ENCODE assay signal across 13 cellular contexts in genomic region chr12:56186957-56187356, GRCh38. TPM values are rescaled to one million over a fixed set of nuclear protein-coding genes. Genes with fewer than 3 reads are reported as not detected.
DNase-seq lines count a peak whose midpoint lies in the region; ATAC-seq, FAIRE-seq and TF ChIP-seq lines count a peak whose summit lies in the region.
"Had no signal": no experiment of that assay in that cellular context is flagged by ENCODE, and none has a peak within 500 bp of the region (broad histone marks: within the 10 kb centered on the region; RNA-seq: fewer than 3 reads in every experiment).

No MANE protein-coding gene starts in this region.

- in situ Hi-C loops in HepG2 (cut with HindIII; ENCODE audit: extremely low pct_ligation_motif_present, low pct_unique_long_range_greater_than_20kb) (loop anchor here (5.0 kb wide), 1 partner anchor 60 kb away; the partner anchor contains the start of gene ESYT1), Panc1 (cut with HindIII; ENCODE audit: low pct_unique_long_range_greater_than_20kb, low sequenced_read_pairs) (no loop called here)

- TF ChIP-seq EP300 in HepG2 (IDR thresholded peaks at IDR 0.05; ENCODE audit: low read depth in 2 of 2, low read length in 2 of 2), result no peak
- no peak for TF ChIP-seq EP300 in HepG2 (CRISPR knock-in tag; IDR thresholded peaks at IDR 0.05; ENCODE audit: borderline replicate concordance)

- FAIRE-seq in HepG2 (lab: Jason Lieb, UNC) (no peak), HTR-8/SVneo (lab: Jason Lieb, UNC) (no peak)
- FAIRE-seq: H1 had no signal

- POLR2A ChIA-PET in HepG2 (lab: Yijun Ruan, JAX), result interaction anchor here (3.3 kb wide), 1 partner anchor 25 kb away, joined by 20 read pairs; no protein-coding TSS in a partner anchor
- POLR2A ChIA-PET in Panc1 (lab: Charles Lee), result interaction anchor here (0.7 kb wide), 1 partner anchor 124 kb away, joined by 13 read pairs; no protein-coding TSS in a partner anchor

- H4K20me1 ChIP-seq in HepG2 (ENCODE audit: insufficient read depth, low read length), result no peaks in the 10 kb centered on the region

- ATAC-seq in HepG2, result no peak
- no peak for ATAC-seq in right lobe of liver
- ATAC-seq in Panc1, result no peak
- no peak for ATAC-seq in foreskin keratinocyte
- no peak for ATAC-seq in HG02642 (IDR thresholded peaks at IDR 0.05; ENCODE audit: poor library complexity, unreplicated experiment)

- TF ChIP-seq CTCF in HepG2 (CRISPR knock-in tag; IDR thresholded peaks at IDR 0.05), result no peak
- TF ChIP-seq CTCF in right lobe of liver (IDR thresholded peaks at IDR 0.05), result no peak
- TF ChIP-seq CTCF in Panc1 (IDR thresholded peaks at IDR 0.05), result no peak
- TF ChIP-seq CTCF in foreskin keratinocyte (conservative IDR thresholded peaks at IDR 0.05), result no peak

- H3K9me3 ChIP-seq in HepG2 (ENCODE audit: low read length), result no peaks in the 10 kb centered on the region
- no peaks in the 10 kb centered on the region for H3K9me3 ChIP-seq in right lobe of liver
- no peaks in the 10 kb centered on the region for H3K9me3 ChIP-seq in Panc1 (ENCODE audit: control insufficient read depth, insufficient read depth, low read depth, low read length)
- no peaks in the 10 kb centered on the region for H3K9me3 ChIP-seq in iPS-20b (ENCODE audit: insufficient read depth, low read depth, low read length)

- H3K79me2 ChIP-seq in HepG2 (ENCODE audit: insufficient read depth, low read length), result peaks cover 19% of the 10 kb centered on the region

- H3K27ac ChIP-seq in HepG2 (ENCODE audit: extremely low read length, insufficient read depth, low read length) (no peak overlapping the region), right lobe of liver (no peak overlapping the region), Panc1 (ENCODE audit: low read length) (no peak overlapping the region), iPS-20b (ENCODE audit: low read length) (no peak overlapping the region), foreskin keratinocyte (no peak overlapping the region)

- TF ChIP-seq RAD21 in HepG2 (CRISPR knock-in tag; IDR thresholded peaks at IDR 0.05), result no peak

- no peak overlapping the region for H2AFZ ChIP-seq in HepG2 (ENCODE audit: low read length)

- TF ChIP-seq POLR2A in HepG2 (IDR thresholded peaks at IDR 0.05; ENCODE audit: insufficient read depth in 1 of 2, low read depth in 2 of 2, low read length in 2 of 2), result no peak
- no peak for TF ChIP-seq POLR2A in right lobe of liver (IDR thresholded peaks at IDR 0.05)

- CTCF ChIA-PET in HepG2 (lab: Yijun Ruan, JAX; ENCODE audit: low intra/inter-chr PET ratio, low total read pairs), result no interaction called here
- CTCF ChIA-PET in Panc1 (lab: Charles Lee), result no interaction called here

- no peaks in the 10 kb centered on the region; a peak in 1 of 5 replicates for H3K27me3 ChIP-seq in HepG2 (ENCODE audit: control insufficient read depth in 1 of 2, insufficient read depth in 2 of 2, low read length in 2 of 2)
- H3K27me3 ChIP-seq in right lobe of liver, result no peaks in the 10 kb centered on the region
- no peaks in the 10 kb centered on the region for H3K27me3 ChIP-seq in Panc1 (ENCODE audit: control insufficient read depth, insufficient read depth, low read length)
- H3K27me3 ChIP-seq in iPS-20b (ENCODE audit: insufficient read depth, low read length), result no peaks in the 10 kb centered on the region
- H3K27me3 ChIP-seq in foreskin keratinocyte, result no peaks in the 10 kb centered on the region

- 90% methylated on average over 2 of the region's 2 CpGs for WGBS in HepG2 (ENCODE audit: low lambda C conversion rate)
- WGBS in right lobe of liver (ENCODE audit: insufficient coverage, low coverage, low lambda C conversion rate, missing lambda C conversion rate), result 62% methylated on average over 2 of the region's 2 CpGs

- H3K9ac ChIP-seq in HepG2 (ENCODE audit: insufficient read depth, low read depth, low read length) (no peak overlapping the region), iPS-20b (ENCODE audit: low read depth, low read length) (peak overlapping the region; percentile 94; the same call in 1 of the 2 replicates)

- H3K4me3 ChIP-seq in HepG2 (replicated peaks in 1 of 3; ENCODE audit: insufficient read depth in 1 of 3, low read depth in 2 of 3, low read length in 3 of 3) (no peak overlapping the region), right lobe of liver (no peak overlapping the region), Panc1 (ENCODE audit: low read depth in 2 of 2, low read length in 2 of 2) (no peak overlapping the region), iPS-20b (ENCODE audit: low read length) (no peak overlapping the region)

- peaks cover 28% of the 10 kb centered on the region for H3K4me1 ChIP-seq in HepG2 (ENCODE audit: insufficient read depth, low read length)
- H3K4me1 ChIP-seq in right lobe of liver, result peaks cover 0 to 13% (median 6%) of the 10 kb centered on the region in 4 donors
- peaks cover 12% of the 10 kb centered on the region for H3K4me1 ChIP-seq in Panc1 (ENCODE audit: control insufficient read depth, insufficient read depth, low read length)
- peaks cover 12% of the 10 kb centered on the region; the same call in 1 of the 2 replicates for H3K4me1 ChIP-seq in iPS-20b (ENCODE audit: insufficient read depth, low read length)
- peaks cover 12% of the 10 kb centered on the region for H3K4me1 ChIP-seq in foreskin keratinocyte

- H3K36me3 ChIP-seq in HepG2 (replicated peaks in 1 of 2; ENCODE audit: control insufficient read depth in 1 of 2, insufficient read depth in 2 of 2, low read length in 2 of 2) (peaks cover 6 to 26% of the 10 kb centered on the region in 2 experiments), right lobe of liver (peaks cover 0 to 42% (median 14%) of the 10 kb centered on the region in 4 donors), Panc1 (ENCODE audit: control insufficient read depth, insufficient read depth, low read length) (peaks cover 28% of the 10 kb centered on the region), iPS-20b (ENCODE audit: insufficient read depth, low read depth, low read length) (peaks cover 56% of the 10 kb centered on the region)

- DNase-seq in HepG2 (ENCODE audit: low spot score) (no peak), right lobe of liver (no peak), Panc1 (ENCODE audit: low read depth, low spot score) (no peak), HTR-8/SVneo (ENCODE audit: insufficient read length, low spot score) (no peak), foreskin keratinocyte (no peak), GM19240 (ENCODE audit: insufficient read length, low spot score) (no peak)
- DNase-seq: mesendoderm; MV-4-11; NCI-H2171 treated with DMSO at 0.1 percent for 48 hours; stimulated activated CD4-positive, alpha-beta T cell treated with anti-CD3 and anti-CD28 coated beads, Interleukin-2, amount 100 ng/mL, for 48 hours had no signal

- H3K4me2 ChIP-seq in HepG2 (ENCODE audit: low read depth, low read length), result peak overlapping the region; percentile 82; the same call in 1 of the 2 replicates

- intact Hi-C loops in HepG2 (cut with micrococcal nuclease; ENCODE audit: unreplicated experiment) (no loop called here), right lobe of liver (cut with DNase I) (loop anchor here (5.0 kb wide), 2 partner anchors 55 to 60 kb away; partner anchors contain the start of gene ESYT1 (in 1 of the 2)), Panc1 (cut with micrococcal nuclease; ENCODE audit: unreplicated experiment) (no loop called here)

- no TSS peak for BruUV-seq in HepG2 (replicated peaks; lab: Mats Ljungman, UMichigan)
- BruUV-seq in Panc1 (replicated peaks; lab: Mats Ljungman, UMichigan), result TSS peak; percentile 61

RNA-seq across cellular contexts. Expression of gene SMARCC2, which starts 2.3 kb away (rescaled TPM):
- 13.1 and 21.3 TPM in 2 replicates for total RNA-seq in HepG2 (2016; rRNA removed; fragmentation: Illumina TruSeq; extraction: Trizol)
- 7.8 and 8.7 TPM in 2 replicates for total RNA-seq in HepG2 (2016; cell fraction: cytosol; rRNA removed; fragmentation: Illumina TruSeq; extraction: Trizol; ENCODE audit: low read depth)
- 13.2 and 20.4 TPM in 2 replicates for total RNA-seq in HepG2 (2016; cell fraction: insoluble cytoplasmic fraction; rRNA removed; fragmentation: Illumina TruSeq; extraction: Trizol)
- total RNA-seq in HepG2 (2016; cell fraction: membrane; rRNA removed; fragmentation: Illumina TruSeq; extraction: Trizol), result 6.4 and 7.1 TPM in 2 replicates
- 34.5 and 38.1 TPM in 2 replicates for total RNA-seq in HepG2 (2016; cell fraction: nucleus; rRNA removed; fragmentation: Illumina TruSeq; extraction: Trizol)
- polyA plus RNA-seq in HepG2 (2011; rRNA removed), result 21.0 and 24.1 TPM in 2 replicates
- polyA plus RNA-seq in HepG2 (2011; cell fraction: cytosol; rRNA removed), result 6.4 and 7.0 TPM in 2 replicates
- 89.5 and 95.6 TPM in 2 replicates for polyA plus RNA-seq in HepG2 (2011; cell fraction: nucleus; rRNA removed)
- polyA plus RNA-seq in HepG2 (2012), result 18.5 and 25.0 TPM in 2 replicates
- 1.0 and 1.5 TPM in 2 replicates for polyA plus RNA-seq in HepG2 (2016; cell fraction: cytosol; fragmentation: Illumina TruSeq; extraction: Trizol; ENCODE audit: low read depth)
- polyA plus RNA-seq in HepG2 (2016; cell fraction: insoluble cytoplasmic fraction; fragmentation: Illumina TruSeq; extraction: Trizol; ENCODE audit: low read depth), result 11.3 and 14.8 TPM in 2 replicates
- 3.5 and 3.7 TPM in 2 replicates for polyA plus RNA-seq in HepG2 (2016; cell fraction: membrane; fragmentation: Illumina TruSeq; extraction: Trizol; ENCODE audit: low read depth)
- polyA plus RNA-seq in HepG2 (2016; cell fraction: nucleus; fragmentation: Illumina TruSeq; extraction: Trizol; ENCODE audit: insufficient read depth, low read depth), result 65.5 and 70.0 TPM in 2 replicates
- polyA minus RNA-seq in HepG2 (2011; rRNA and poly(A)+ RNA removed; ENCODE audit: low replicate concordance), result 32.0 and 82.6 TPM in 2 replicates
- 17.5 and 19.3 TPM in 2 replicates for polyA minus RNA-seq in HepG2 (2011; cell fraction: cytosol; rRNA and poly(A)+ RNA removed)
- 62.1 and 93.5 TPM in 2 replicates for polyA minus RNA-seq in HepG2 (2011; cell fraction: nucleus; rRNA and poly(A)+ RNA removed)
- 10 to 100 TPM; 17.9 to 40.8 (median 25.7) TPM for total RNA-seq in right lobe of liver
- total RNA-seq in Panc1 (2021; ENCODE audit: unreplicated experiment), result 129 TPM
- 105 TPM for polyA plus RNA-seq in Panc1 (2012; ENCODE audit: insufficient read length)
- 46.0 and 46.1 TPM in 2 replicates for total RNA-seq in foreskin keratinocyte
- 13.3 and 14.7 TPM in 2 replicates for polyA plus RNA-seq in foreskin keratinocyte

RNA-seq across cellular contexts. Expression of gene MYL6, which starts 28.8 kb away (rescaled TPM):
- total RNA-seq in HepG2 (2016; rRNA removed; fragmentation: Illumina TruSeq; extraction: Trizol) (1,192 and 1,778 TPM in 2 replicates), right lobe of liver (100 to 1,000 TPM; 409 to 644 (median 490) TPM), Panc1 (2021; ENCODE audit: unreplicated experiment) (1,024 TPM), foreskin keratinocyte (2,537 and 2,800 TPM in 2 replicates)
- total RNA-seq in HepG2 (2016; cell fraction: cytosol; rRNA removed; fragmentation: Illumina TruSeq; extraction: Trizol; ENCODE audit: low read depth), result 428 and 482 TPM in 2 replicates
- 1,256 and 1,894 TPM in 2 replicates for total RNA-seq in HepG2 (2016; cell fraction: insoluble cytoplasmic fraction; rRNA removed; fragmentation: Illumina TruSeq; extraction: Trizol)
- 384 and 408 TPM in 2 replicates for total RNA-seq in HepG2 (2016; cell fraction: membrane; rRNA removed; fragmentation: Illumina TruSeq; extraction: Trizol)
- total RNA-seq in HepG2 (2016; cell fraction: nucleus; rRNA removed; fragmentation: Illumina TruSeq; extraction: Trizol), result 421 and 427 TPM in 2 replicates
- polyA plus RNA-seq in HepG2 (2011; rRNA removed) (983 and 1,127 TPM in 2 replicates), foreskin keratinocyte (3,288 and 3,690 TPM in 2 replicates)
- 1,443 and 1,577 TPM in 2 replicates for polyA plus RNA-seq in HepG2 (2011; cell fraction: cytosol; rRNA removed)
- 447 and 559 TPM in 2 replicates for polyA plus RNA-seq in HepG2 (2011; cell fraction: nucleus; rRNA removed)
- 597 and 749 TPM in 2 replicates for polyA plus RNA-seq in HepG2 (2012)
- polyA plus RNA-seq in HepG2 (2016; cell fraction: cytosol; fragmentation: Illumina TruSeq; extraction: Trizol; ENCODE audit: low read depth), result 405 and 433 TPM in 2 replicates
- polyA plus RNA-seq in HepG2 (2016; cell fraction: insoluble cytoplasmic fraction; fragmentation: Illumina TruSeq; extraction: Trizol; ENCODE audit: low read depth), result 1,500 and 1,664 TPM in 2 replicates
- 283 and 315 TPM in 2 replicates for polyA plus RNA-seq in HepG2 (2016; cell fraction: membrane; fragmentation: Illumina TruSeq; extraction: Trizol; ENCODE audit: low read depth)
- 579 and 630 TPM in 2 replicates for polyA plus RNA-seq in HepG2 (2016; cell fraction: nucleus; fragmentation: Illumina TruSeq; extraction: Trizol; ENCODE audit: insufficient read depth, low read depth)
- polyA minus RNA-seq in HepG2 (2011; rRNA and poly(A)+ RNA removed; ENCODE audit: low replicate concordance), result 230 and 730 TPM in 2 replicates
- polyA minus RNA-seq in HepG2 (2011; cell fraction: cytosol; rRNA and poly(A)+ RNA removed), result 135 and 172 TPM in 2 replicates
- polyA minus RNA-seq in HepG2 (2011; cell fraction: nucleus; rRNA and poly(A)+ RNA removed), result 220 and 358 TPM in 2 replicates
- polyA plus RNA-seq in Panc1 (2012; ENCODE audit: insufficient read length), result 1,487 TPM

RNA-seq across cellular contexts. Expression of gene MYL6B, which starts 34.6 kb away (rescaled TPM):
- 75.7 and 76.5 TPM in 2 replicates for total RNA-seq in HepG2 (2016; rRNA removed; fragmentation: Illumina TruSeq; extraction: Trizol)
- total RNA-seq in HepG2 (2016; cell fraction: cytosol; rRNA removed; fragmentation: Illumina TruSeq; extraction: Trizol; ENCODE audit: low read depth), result 325 and 392 TPM in 2 replicates
- 64.5 and 75.8 TPM in 2 replicates for total RNA-seq in HepG2 (2016; cell fraction: insoluble cytoplasmic fraction; rRNA removed; fragmentation: Illumina TruSeq; extraction: Trizol)
- 194 and 230 TPM in 2 replicates for total RNA-seq in HepG2 (2016; cell fraction: membrane; rRNA removed; fragmentation: Illumina TruSeq; extraction: Trizol)
- 25.1 and 31.8 TPM in 2 replicates for total RNA-seq in HepG2 (2016; cell fraction: nucleus; rRNA removed; fragmentation: Illumina TruSeq; extraction: Trizol)
- 81.4 and 88.7 TPM in 2 replicates for polyA plus RNA-seq in HepG2 (2011; rRNA removed)
- polyA plus RNA-seq in HepG2 (2011; cell fraction: cytosol; rRNA removed), result 101 and 116 TPM in 2 replicates
- 53.0 and 71.7 TPM in 2 replicates for polyA plus RNA-seq in HepG2 (2011; cell fraction: nucleus; rRNA removed)
- polyA plus RNA-seq in HepG2 (2012), result 71.1 and 77.9 TPM in 2 replicates
- 374 and 492 TPM in 2 replicates for polyA plus RNA-seq in HepG2 (2016; cell fraction: cytosol; fragmentation: Illumina TruSeq; extraction: Trizol; ENCODE audit: low read depth)
- 78.1 and 85.3 TPM in 2 replicates for polyA plus RNA-seq in HepG2 (2016; cell fraction: insoluble cytoplasmic fraction; fragmentation: Illumina TruSeq; extraction: Trizol; ENCODE audit: low read depth)
- polyA plus RNA-seq in HepG2 (2016; cell fraction: membrane; fragmentation: Illumina TruSeq; extraction: Trizol; ENCODE audit: low read depth), result 220 and 254 TPM in 2 replicates
- 77.1 and 86.6 TPM in 2 replicates for polyA plus RNA-seq in HepG2 (2016; cell fraction: nucleus; fragmentation: Illumina TruSeq; extraction: Trizol; ENCODE audit: insufficient read depth, low read depth)
- polyA minus RNA-seq in HepG2 (2011; rRNA and poly(A)+ RNA removed; ENCODE audit: low replicate concordance), result 23.8 and 38.6 TPM in 2 replicates
- 16.8 and 20.3 TPM in 2 replicates for polyA minus RNA-seq in HepG2 (2011; cell fraction: cytosol; rRNA and poly(A)+ RNA removed)
- polyA minus RNA-seq in HepG2 (2011; cell fraction: nucleus; rRNA and poly(A)+ RNA removed), result 14.3 and 20.6 TPM in 2 replicates
- total RNA-seq in right lobe of liver, result 10 to 100 TPM in 5 of 6 experiments, 1 to 10 TPM in 1; 4.9 to 18.7 (median 12.6) TPM
- total RNA-seq in Panc1 (2021; ENCODE audit: unreplicated experiment), result 66.5 TPM
- 236 TPM for polyA plus RNA-seq in Panc1 (2012; ENCODE audit: insufficient read length)
- total RNA-seq in foreskin keratinocyte, result 72.0 and 81.4 TPM in 2 replicates
- polyA plus RNA-seq in foreskin keratinocyte, result 93.6 and 101 TPM in 2 replicates

RNA-seq across cellular contexts. Expression of gene RNF41, which starts 34.8 kb away (rescaled TPM):
- total RNA-seq in HepG2 (2016; rRNA removed; fragmentation: Illumina TruSeq; extraction: Trizol), result 27.1 and 32.9 TPM in 2 replicates
- total RNA-seq in HepG2 (2016; cell fraction: cytosol; rRNA removed; fragmentation: Illumina TruSeq; extraction: Trizol; ENCODE audit: low read depth), result 13.2 and 13.9 TPM in 2 replicates
- total RNA-seq in HepG2 (2016; cell fraction: insoluble cytoplasmic fraction; rRNA removed; fragmentation: Illumina TruSeq; extraction: Trizol), result 26.4 and 30.9 TPM in 2 replicates
- total RNA-seq in HepG2 (2016; cell fraction: membrane; rRNA removed; fragmentation: Illumina TruSeq; extraction: Trizol), result 32.7 and 39.6 TPM in 2 replicates
- total RNA-seq in HepG2 (2016; cell fraction: nucleus; rRNA removed; fragmentation: Illumina TruSeq; extraction: Trizol), result 18.2 and 18.7 TPM in 2 replicates
- 39.4 and 46.7 TPM in 2 replicates for polyA plus RNA-seq in HepG2 (2011; rRNA removed)
- 37.2 and 48.5 TPM in 2 replicates for polyA plus RNA-seq in HepG2 (2011; cell fraction: cytosol; rRNA removed)
- 33.0 and 35.2 TPM in 2 replicates for polyA plus RNA-seq in HepG2 (2011; cell fraction: nucleus; rRNA removed)
- polyA plus RNA-seq in HepG2 (2012), result 16.6 and 19.8 TPM in 2 replicates
- 9.3 and 14.8 TPM in 2 replicates for polyA plus RNA-seq in HepG2 (2016; cell fraction: cytosol; fragmentation: Illumina TruSeq; extraction: Trizol; ENCODE audit: low read depth)
- polyA plus RNA-seq in HepG2 (2016; cell fraction: insoluble cytoplasmic fraction; fragmentation: Illumina TruSeq; extraction: Trizol; ENCODE audit: low read depth), result 23.1 and 24.0 TPM in 2 replicates
- 22.3 and 25.8 TPM in 2 replicates for polyA plus RNA-seq in HepG2 (2016; cell fraction: membrane; fragmentation: Illumina TruSeq; extraction: Trizol; ENCODE audit: low read depth)
- polyA plus RNA-seq in HepG2 (2016; cell fraction: nucleus; fragmentation: Illumina TruSeq; extraction: Trizol; ENCODE audit: insufficient read depth, low read depth), result 17.4 and 20.5 TPM in 2 replicates
- polyA minus RNA-seq in HepG2 (2011; rRNA and poly(A)+ RNA removed; ENCODE audit: low replicate concordance), result 241 and 278 TPM in 2 replicates
- polyA minus RNA-seq in HepG2 (2011; cell fraction: cytosol; rRNA and poly(A)+ RNA removed), result 36.8 and 40.2 TPM in 2 replicates
- 33.3 and 39.0 TPM in 2 replicates for polyA minus RNA-seq in HepG2 (2011; cell fraction: nucleus; rRNA and poly(A)+ RNA removed)
- total RNA-seq in right lobe of liver, result 10 to 100 TPM; 10.6 to 23.0 (median 12.3) TPM
- 35.3 TPM for total RNA-seq in Panc1 (2021; ENCODE audit: unreplicated experiment)
- 44.1 TPM for polyA plus RNA-seq in Panc1 (2012; ENCODE audit: insufficient read length)
- total RNA-seq in foreskin keratinocyte, result 37.1 and 39.4 TPM in 2 replicates
- polyA plus RNA-seq in foreskin keratinocyte, result 19.0 and 21.8 TPM in 2 replicates

RNA-seq across cellular contexts. Expression of gene NABP2, which starts 37.2 kb away (rescaled TPM):
- total RNA-seq in HepG2 (2016; rRNA removed; fragmentation: Illumina TruSeq; extraction: Trizol) (31.2 and 33.2 TPM in 2 replicates), right lobe of liver (10 to 100 TPM; 10.3 to 24.3 (median 14.8) TPM), Panc1 (2021; ENCODE audit: unreplicated experiment) (99.6 TPM), foreskin keratinocyte (45.8 and 47.1 TPM in 2 replicates)
- total RNA-seq in HepG2 (2016; cell fraction: cytosol; rRNA removed; fragmentation: Illumina TruSeq; extraction: Trizol; ENCODE audit: low read depth), result 85.1 and 99.3 TPM in 2 replicates
- 29.7 and 31.9 TPM in 2 replicates for total RNA-seq in HepG2 (2016; cell fraction: insoluble cytoplasmic fraction; rRNA removed; fragmentation: Illumina TruSeq; extraction: Trizol)
- total RNA-seq in HepG2 (2016; cell fraction: membrane; rRNA removed; fragmentation: Illumina TruSeq; extraction: Trizol), result 92.8 and 102 TPM in 2 replicates
- total RNA-seq in HepG2 (2016; cell fraction: nucleus; rRNA removed; fragmentation: Illumina TruSeq; extraction: Trizol), result 8.5 and 12.0 TPM in 2 replicates
- polyA plus RNA-seq in HepG2 (2011; rRNA removed) (27.9 and 35.5 TPM in 2 replicates), foreskin keratinocyte (58.2 and 62.8 TPM in 2 replicates)
- 32.7 and 35.7 TPM in 2 replicates for polyA plus RNA-seq in HepG2 (2011; cell fraction: cytosol; rRNA removed)
- polyA plus RNA-seq in HepG2 (2011; cell fraction: nucleus; rRNA removed), result 6.2 and 9.4 TPM in 2 replicates
- polyA plus RNA-seq in HepG2 (2012), result 17.5 and 19.8 TPM in 2 replicates
- 123 and 144 TPM in 2 replicates for polyA plus RNA-seq in HepG2 (2016; cell fraction: cytosol; fragmentation: Illumina TruSeq; extraction: Trizol; ENCODE audit: low read depth)
- 34.0 and 41.8 TPM in 2 replicates for polyA plus RNA-seq in HepG2 (2016; cell fraction: insoluble cytoplasmic fraction; fragmentation: Illumina TruSeq; extraction: Trizol; ENCODE audit: low read depth)
- 103 and 111 TPM in 2 replicates for polyA plus RNA-seq in HepG2 (2016; cell fraction: membrane; fragmentation: Illumina TruSeq; extraction: Trizol; ENCODE audit: low read depth)
- polyA plus RNA-seq in HepG2 (2016; cell fraction: nucleus; fragmentation: Illumina TruSeq; extraction: Trizol; ENCODE audit: insufficient read depth, low read depth), result 23.6 and 24.1 TPM in 2 replicates
- 19.6 and 64.2 TPM in 2 replicates for polyA minus RNA-seq in HepG2 (2011; rRNA and poly(A)+ RNA removed; ENCODE audit: low replicate concordance)
- 9.3 TPM in 2 replicates for polyA minus RNA-seq in HepG2 (2011; cell fraction: cytosol; rRNA and poly(A)+ RNA removed)
- 2.7 and 3.7 TPM in 2 replicates for polyA minus RNA-seq in HepG2 (2011; cell fraction: nucleus; rRNA and poly(A)+ RNA removed)
- polyA plus RNA-seq in Panc1 (2012; ENCODE audit: insufficient read length), result 116 TPM

Comparison
In these comparisons a context has a peak if more than half of its experiments do, and no peak if none do; other contexts are left out.
1. intact Hi-C loops: an anchor here in right lobe of liver (5.0 kb wide); none called in HepG2 and Panc1.